Comparison of ENCODE assay signal across 28 cellular contexts in the genomic region with DNA sequence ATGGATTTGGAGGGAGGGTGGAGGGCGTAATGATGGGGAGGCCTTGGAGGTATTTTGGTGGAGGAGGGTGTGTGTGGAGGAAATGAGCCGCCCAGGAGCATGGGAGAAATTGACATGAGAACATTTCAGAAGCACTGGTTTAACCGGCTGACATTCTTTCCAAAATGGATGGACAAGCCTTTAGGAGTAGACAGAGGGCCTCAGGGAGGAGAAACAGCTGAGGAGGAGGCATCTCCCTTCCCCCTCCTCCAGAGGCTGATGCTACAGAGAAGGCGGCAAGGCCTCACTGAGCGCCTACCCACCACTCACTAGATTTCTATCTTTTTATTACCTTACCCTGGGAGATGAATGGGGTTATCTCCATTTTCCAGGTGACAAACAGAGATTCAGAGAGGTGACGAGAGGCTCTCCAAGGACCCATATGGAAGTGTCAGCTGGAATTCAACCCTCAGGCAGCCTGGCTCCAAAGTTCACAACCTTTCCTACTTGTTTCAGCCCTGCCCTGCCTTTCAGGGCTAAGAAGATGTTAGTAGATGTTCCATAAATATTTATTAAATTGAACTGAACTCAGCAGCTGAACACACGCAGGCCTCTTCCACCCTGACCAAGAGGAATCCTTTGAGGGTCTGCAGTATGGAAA.
DNase-seq lines count a peak whose midpoint lies in the region; ATAC-seq, FAIRE-seq and TF ChIP-seq lines count a peak whose summit lies in the region.
"Had no signal": no experiment of that assay in that cellular context is flagged by ENCODE, and none has a peak within 500 bp of the region (broad histone marks: within the 10 kb centered on the region; RNA-seq: fewer than 3 reads in every experiment).

No MANE protein-coding gene starts in this region.

- FAIRE-seq in astrocyte (lab: Jason Lieb, UNC) = no peak
- FAIRE-seq: colon, pancreas, small intestine had no signal

- H3K27ac Mint-ChIP-seq in Caco-2 (ENCODE audit: unreplicated experiment) (peak overlapping the region; percentile 60), astrocyte (ENCODE audit: unreplicated experiment) (no peak overlapping the region), mesothelial cell of epicardium (peak overlapping the region; percentile 96), progenitor cell of endocrine pancreas (peak overlapping the region; percentile 81)
- H3K27ac Mint-ChIP-seq: activated naive CD4-positive, alpha-beta T cell treated with anti-CD3 and anti-CD28 coated beads, Interleukin-2, amount 50 U/mL, for 72 hours had no signal

- H3K9ac ChIP-seq in astrocyte (ENCODE audit: low read length) = no peak overlapping the region

- no peaks in the 10 kb centered on the region for H3K27me3 Mint-ChIP-seq in Caco-2 (ENCODE audit: insufficient read depth, unreplicated experiment)
- peaks cover 3% of the 10 kb centered on the region for H3K27me3 Mint-ChIP-seq in astrocyte (ENCODE audit: low read depth, unreplicated experiment)
- no peaks in the 10 kb centered on the region for H3K27me3 Mint-ChIP-seq in mesothelial cell of epicardium (ENCODE audit: low read depth)
- no peaks in the 10 kb centered on the region for H3K27me3 Mint-ChIP-seq in progenitor cell of endocrine pancreas
- H3K27me3 Mint-ChIP-seq: stimulated activated naive CD8-positive, alpha-beta T cell treated with anti-CD3 and anti-CD28 coated beads, Interleukin-15, amount 100 ng/mL, for 72 hours had no signal

- H3K79me2 ChIP-seq in astrocyte (ENCODE audit: insufficient read depth, low read length) = no peaks in the 10 kb centered on the region

- DNase-seq in Caco-2 (peak; percentile 36 to 71), astrocyte (ENCODE audit: low read depth) (no peak), mesothelial cell of epicardium (ENCODE audit: low spot score in 2 of 2, unreplicated experiment in 2 of 2) (no peak), progenitor cell of endocrine pancreas (ENCODE audit: low spot score, unreplicated experiment) (no peak), lower lobe of right lung (no peak), OCI-M2 (lab: John Stamatoyannopoulos, UW; ENCODE audit: unreplicated experiment) (no peak), NCI-H1694 treated with DMSO at 0.1 percent for 48 hours (lab: John Stamatoyannopoulos, UW) (no peak)
- DNase-seq: activated CD4-positive, alpha-beta T cell treated with anti-CD3 and anti-CD28 coated beads for 48 hours; COR-L47; effector CD4-positive, alpha-beta T cell; GDM1; left ventricle myocardium inferior; MV-4-11; NCI-H1436 treated with DMSO at 0.1 percent for 48 hours; NCI-H446; pancreas; RPMI8226; small intestine; stimulated activated naive CD8-positive, alpha-beta T cell treated with anti-CD3 and anti-CD28 coated beads, Interleukin-15, amount 100 ng/mL, for 72 hours; T1000; WERI-Rb-1 had no signal

- POLR2A ChIA-PET in Caco-2 (lab: Charles Lee) = no interaction called here

- H3K27me3 ChIP-seq in Caco-2 (replicated peaks; ENCODE audit: control insufficient read depth, insufficient read depth, low read length) (no peaks in the 10 kb centered on the region), astrocyte (ENCODE audit: insufficient read depth, low read length) (no peaks in the 10 kb centered on the region), lower lobe of right lung (ENCODE audit: low read depth) (no peaks in the 10 kb centered on the region)
- H3K27me3 ChIP-seq: pancreas, right atrium auricular region, SJSA1 had no signal

- H3K4me3 ChIP-seq in Caco-2 (ENCODE audit: low read depth, low read length) = no peak overlapping the region
- H3K4me3 ChIP-seq in astrocyte (ENCODE audit: insufficient read depth, low read depth, low read length) = no peak overlapping the region
- H3K4me3 ChIP-seq in lower lobe of right lung = no peak overlapping the region
- H3K4me3 ChIP-seq: left ventricle myocardium inferior, pancreas, right atrium auricular region, SJSA1 had no signal

- no peak for TF ChIP-seq CTCF in Caco-2 (IDR thresholded peaks at IDR 0.05; ENCODE audit: insufficient read depth in 1 of 2, low read depth in 1 of 2, low read length in 1 of 2, severe bottlenecking in 1 of 2, unreplicated experiment in 1 of 2)
- no peak for TF ChIP-seq CTCF in astrocyte (IDR thresholded peaks at IDR 0.05; ENCODE audit: insufficient read depth, low read depth, low read length)
- TF ChIP-seq CTCF in mesothelial cell of epicardium (IDR thresholded peaks at IDR 0.05; ENCODE audit: unreplicated experiment) = no peak
- TF ChIP-seq CTCF in progenitor cell of endocrine pancreas (IDR thresholded peaks at IDR 0.05; ENCODE audit: unreplicated experiment) = no peak
- no peak for TF ChIP-seq CTCF in lower lobe of right lung (IDR thresholded peaks at IDR 0.05)

- H3K4me1 Mint-ChIP-seq in Caco-2 (ENCODE audit: low read depth, unreplicated experiment) = peaks cover 27% of the 10 kb centered on the region
- H3K4me1 Mint-ChIP-seq in astrocyte (ENCODE audit: low read depth, unreplicated experiment) = peaks cover 24% of the 10 kb centered on the region
- H3K4me1 Mint-ChIP-seq in mesothelial cell of epicardium = peaks cover 70% of the 10 kb centered on the region
- peaks cover 26% of the 10 kb centered on the region for H3K4me1 Mint-ChIP-seq in progenitor cell of endocrine pancreas (ENCODE audit: low read depth)

- no peak overlapping the region for H3K4me2 ChIP-seq in astrocyte (ENCODE audit: low read length)

- intact Hi-C loops in Caco-2 (cut with micrococcal nuclease; ENCODE audit: unreplicated experiment) = loop anchor here (1.0 kb wide), 1 partner anchor 41 kb away; no protein-coding TSS in a partner anchor
- intact Hi-C loops in lower lobe of right lung (cut with DNase I) = no loop called here

- no peaks in the 10 kb centered on the region for H3K9me3 ChIP-seq in Caco-2
- no peaks in the 10 kb centered on the region for H3K9me3 ChIP-seq in astrocyte (ENCODE audit: insufficient read depth, low read depth, low read length)
- no peaks in the 10 kb centered on the region for H3K9me3 ChIP-seq in lower lobe of right lung
- H3K9me3 ChIP-seq: left ventricle myocardium inferior, pancreas, right atrium auricular region, SJSA1 had no signal

- H2AFZ ChIP-seq in astrocyte (ENCODE audit: low read depth, low read length) = no peak overlapping the region

- H3K36me3 ChIP-seq in Caco-2 (ENCODE audit: control insufficient read depth, insufficient read depth, low read length) = no peaks in the 10 kb centered on the region
- H3K36me3 ChIP-seq in astrocyte (ENCODE audit: insufficient read depth, low read length) = no peaks in the 10 kb centered on the region
- no peaks in the 10 kb centered on the region for H3K36me3 ChIP-seq in lower lobe of right lung
- H3K36me3 ChIP-seq: left ventricle myocardium inferior, pancreas, right atrium auricular region, SJSA1, WERI-Rb-1 had no signal

- peaks cover 33% of the 10 kb centered on the region for H3K4me1 ChIP-seq in Caco-2
- peaks cover 11% of the 10 kb centered on the region for H3K4me1 ChIP-seq in astrocyte (ENCODE audit: insufficient read depth, low read length)
- H3K4me1 ChIP-seq in lower lobe of right lung = peaks cover 45% of the 10 kb centered on the region

- CTCF ChIA-PET in Caco-2 (lab: Charles Lee) = no interaction called here

- H3K36me3 Mint-ChIP-seq in Caco-2 (ENCODE audit: insufficient read depth, unreplicated experiment) (no peaks in the 10 kb centered on the region), astrocyte (ENCODE audit: low read depth, unreplicated experiment) (peaks cover 5% of the 10 kb centered on the region), mesothelial cell of epicardium (no peaks in the 10 kb centered on the region), progenitor cell of endocrine pancreas (ENCODE audit: insufficient read depth) (no peaks in the 10 kb centered on the region)
- H3K36me3 Mint-ChIP-seq: activated naive CD4-positive, alpha-beta T cell treated with anti-CD3 and anti-CD28 coated beads, Interleukin-2, amount 50 U/mL, for 72 hours; natural killer cell treated with Interleukin-12 subunit alpha and Interleukin-12 subunit beta and Interleukin-15 and Interleukin-18, amount 100 ng/mL, for 72 hours had no signal

- H3K4me3 Mint-ChIP-seq in Caco-2 (ENCODE audit: unreplicated experiment) (no peak overlapping the region), astrocyte (ENCODE audit: unreplicated experiment) (peak overlapping the region; percentile 50), mesothelial cell of epicardium (no peak overlapping the region), progenitor cell of endocrine pancreas (ENCODE audit: low read depth) (no peak overlapping the region)
- H3K4me3 Mint-ChIP-seq: natural killer cell treated with Interleukin-12 subunit alpha and Interleukin-12 subunit beta and Interleukin-15 and Interleukin-18, amount 100 ng/mL, for 72 hours; stimulated activated naive CD8-positive, alpha-beta T cell treated with anti-CD3 and anti-CD28 coated beads, Interleukin-15, amount 100 ng/mL, for 72 hours had no signal

- H3K27ac ChIP-seq in astrocyte (ENCODE audit: low read depth, low read length) (no peak overlapping the region), lower lobe of right lung (no peak overlapping the region)
- H3K27ac ChIP-seq: epithelial cell of prostate, left ventricle myocardium inferior, pancreas, right atrium auricular region, SJSA1, WERI-Rb-1 had no signal

- H4K20me1 ChIP-seq in astrocyte (ENCODE audit: insufficient read depth, low read length) = no peaks in the 10 kb centered on the region

- no peak for ATAC-seq in lower lobe of right lung
- no peak for ATAC-seq in GM21737 (IDR thresholded peaks at IDR 0.05; ENCODE audit: unreplicated experiment)
- ATAC-seq: activated naive CD4-positive, alpha-beta T cell treated with anti-CD3 and anti-CD28 coated beads, Interleukin-2, amount 50 U/mL, for 72 hours; natural killer cell treated with Interleukin-12 subunit alpha and Interleukin-12 subunit beta and Interleukin-15 and Interleukin-18, amount 100 ng/mL, for 72 hours; pancreas; stimulated activated naive CD8-positive, alpha-beta T cell treated with anti-CD3 and anti-CD28 coated beads, Interleukin-15, amount 100 ng/mL, for 72 hours had no signal

- H3K9me3 Mint-ChIP-seq in Caco-2 (ENCODE audit: unreplicated experiment) (no peaks in the 10 kb centered on the region), astrocyte (ENCODE audit: unreplicated experiment) (peaks cover 4% of the 10 kb centered on the region), mesothelial cell of epicardium (no peaks in the 10 kb centered on the region), progenitor cell of endocrine pancreas (ENCODE audit: low read depth) (no peaks in the 10 kb centered on the region)
- H3K9me3 Mint-ChIP-seq: activated naive CD4-positive, alpha-beta T cell treated with anti-CD3 and anti-CD28 coated beads, Interleukin-2, amount 50 U/mL, for 72 hours; natural killer cell treated with Interleukin-12 subunit alpha and Interleukin-12 subunit beta and Interleukin-15 and Interleukin-18, amount 100 ng/mL, for 72 hours; stimulated activated naive CD8-positive, alpha-beta T cell treated with anti-CD3 and anti-CD28 coated beads, Interleukin-15, amount 100 ng/mL, for 72 hours had no signal

- BruUV-seq in Caco-2 (replicated peaks; lab: Mats Ljungman, UMichigan) = no TSS peak

Comparison
In these comparisons a context has a peak if more than half of its experiments do, and no peak if none do; other contexts are left out.
1. DNase-seq: peak in Caco-2 (2 of 2); none in astrocyte (single experiment), mesothelial cell of epicardium (0 of 2), progenitor cell of endocrine pancreas (single experiment), lower lobe of right lung (single experiment), OCI-M2 (single experiment) and NCI-H1694 treated with DMSO at 0.1 percent for 48 hours (single experiment).